ENCODE assay signal across 10 cellular contexts in the genomic region with DNA sequence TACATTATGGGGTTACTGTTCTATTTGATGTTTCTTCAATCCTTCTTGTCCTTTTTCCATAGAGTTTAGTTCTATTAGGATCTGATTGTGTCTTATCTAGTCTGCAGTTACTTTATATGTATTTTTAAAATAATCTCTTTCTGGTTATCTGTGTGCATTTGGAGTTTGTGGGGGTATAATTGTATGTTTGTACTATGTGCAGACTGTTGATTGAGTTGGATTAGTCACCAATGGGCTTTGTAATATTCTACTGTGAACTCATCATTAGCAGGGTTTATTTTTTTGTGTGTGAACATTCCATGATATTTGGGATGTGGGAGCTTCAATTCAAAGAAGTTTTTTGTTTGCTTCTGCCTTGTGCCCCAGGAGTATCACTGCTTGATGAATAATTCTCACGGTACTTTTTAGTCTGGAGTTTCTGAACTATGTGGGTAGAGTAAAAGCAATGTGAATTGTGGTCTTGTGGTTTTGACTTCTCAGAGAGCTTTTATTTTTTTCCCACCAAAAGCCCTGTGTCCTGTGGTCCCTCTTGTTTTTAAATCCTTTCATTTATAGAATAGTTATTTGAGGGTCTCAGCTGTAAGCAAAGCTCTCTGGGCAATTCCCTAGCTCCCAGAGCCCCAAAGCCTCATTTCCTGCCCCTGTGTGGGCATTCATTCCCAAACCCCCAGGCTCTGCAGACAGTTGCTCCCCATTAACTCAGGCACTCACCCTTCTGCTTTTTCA.
A peak's percentile ranks its signal among the peaks of the same experiment; 100 is the strongest.
DNase-seq lines count a peak whose midpoint lies in the region; ATAC-seq and TF ChIP-seq lines count a peak whose summit lies in the region.
"Had no signal": no experiment of that assay in that cellular context is flagged by ENCODE, and none has a peak within 500 bp of the region (broad histone marks: within the 10 kb centered on the region; RNA-seq: fewer than 3 reads in every experiment).

No MANE protein-coding gene starts in this region.

- no peaks in the 10 kb centered on the region for H3K4me1 ChIP-seq in esophagus squamous epithelium

- peak; percentile 94 for ATAC-seq in GM21381 (IDR thresholded peaks at IDR 0.05; ENCODE audit: unreplicated experiment)
- ATAC-seq in HG03432 (IDR thresholded peaks at IDR 0.05; ENCODE audit: unreplicated experiment) = peak; percentile 93
- no peak for ATAC-seq in left cardiac atrium

- no peak overlapping the region for H3K27ac ChIP-seq in esophagus squamous epithelium

- DNase-seq in GM12865 (ENCODE audit: low read depth) = peak; percentile 86
- DNase-seq in epithelial cell of esophagus (ENCODE audit: low read depth) = peak; percentile 4
- no peak for DNase-seq in left cardiac atrium
- DNase-seq in esophagus squamous epithelium (lab: John Stamatoyannopoulos, UW) = no peak
- no peak for DNase-seq in NCI-H1417 treated with DMSO at 0.1 percent for 48 hours (lab: John Stamatoyannopoulos, UW)
- no peak for DNase-seq in hepatic stellate cell (ENCODE audit: low spot score)
- DNase-seq: GDM1, NCI-H2227 treated with DMSO at 0.1 percent for 48 hours had no signal

- no peaks in the 10 kb centered on the region for H3K36me3 ChIP-seq in esophagus squamous epithelium

- WGBS in esophagus squamous epithelium, 2 donors = 47 to 63% methylated on average over 1 of the region's 1 CpG

- H3K9me3 ChIP-seq in esophagus squamous epithelium = no peaks in the 10 kb centered on the region

- no peak for TF ChIP-seq POLR2A in esophagus squamous epithelium (IDR thresholded peaks at IDR 0.05)

- intact Hi-C loops in left cardiac atrium (cut with DNase I) (no loop called here), esophagus squamous epithelium (cut with DNase I) (no loop called here)

- no peak overlapping the region for H3K4me3 ChIP-seq in GM12865 (ENCODE audit: low read depth, low read length)
- H3K4me3 ChIP-seq in epithelial cell of esophagus (ENCODE audit: low read length) = no peak overlapping the region
- no peak overlapping the region for H3K4me3 ChIP-seq in esophagus squamous epithelium

- H3K27me3 ChIP-seq in esophagus squamous epithelium = no peaks in the 10 kb centered on the region

- TF ChIP-seq CTCF in GM12865 (IDR thresholded peaks at IDR 0.05; ENCODE audit: insufficient read depth, low read depth, low read length, missing control alignments) (no peak), epithelial cell of esophagus (IDR thresholded peaks at IDR 0.05; ENCODE audit: insufficient read depth, low read depth, low read length, missing control alignments) (no peak), esophagus squamous epithelium (IDR thresholded peaks at IDR 0.05) (no peak)

Comparison
In these comparisons a context has a peak if more than half of its experiments do, and no peak if none do; other contexts are left out.
1. DNase-seq: peak in GM12865 (single experiment) and epithelial cell of esophagus (single experiment); none in left cardiac atrium (single experiment), esophagus squamous epithelium (single experiment), NCI-H1417 treated with DMSO at 0.1 percent for 48 hours (single experiment) and hepatic stellate cell (single experiment).
2. ATAC-seq: peak in GM21381 (single experiment) and HG03432 (single experiment); none in left cardiac atrium (0 of 2).